8 cellular contexts compared by ENCODE assay signal in the genomic region with DNA sequence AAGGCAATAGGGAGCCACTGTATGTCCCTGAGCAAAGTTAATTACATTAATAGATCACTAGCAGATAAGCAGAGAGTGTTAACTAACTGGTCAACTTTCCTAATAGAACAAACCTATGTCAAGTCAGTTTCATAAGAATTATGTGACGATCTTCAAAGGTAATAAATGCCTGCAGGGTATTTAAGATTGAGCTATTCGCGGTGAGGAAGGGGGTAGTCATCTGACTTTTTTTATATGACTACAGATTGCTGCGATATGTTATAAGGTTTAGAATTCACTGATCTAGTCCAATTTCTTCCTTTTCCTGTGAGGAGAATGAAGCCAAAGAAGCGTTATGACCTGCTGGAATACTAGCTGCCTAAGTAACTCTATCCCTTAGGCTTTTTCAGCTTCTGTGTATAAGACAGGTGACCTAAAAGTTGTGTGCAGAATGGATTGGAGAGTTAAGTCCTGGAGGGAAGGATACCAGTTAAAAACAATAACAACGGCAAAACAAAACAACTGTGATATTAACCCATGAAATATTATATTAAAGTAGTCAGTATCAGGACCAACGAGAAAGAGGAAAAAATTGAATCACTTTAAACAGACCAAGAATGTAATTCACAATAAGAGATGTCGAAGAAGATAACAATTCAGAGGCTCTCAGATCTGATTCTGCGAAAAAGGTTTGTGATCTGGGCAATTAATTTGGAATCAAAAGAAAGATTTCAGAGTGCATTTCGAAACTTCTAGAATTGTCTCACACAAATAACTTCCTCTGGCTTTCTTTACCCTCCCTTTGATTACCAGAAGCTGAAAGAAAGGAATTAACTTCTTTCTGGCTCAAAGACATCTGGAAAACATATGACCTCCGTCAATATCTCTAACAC. TPM values are rescaled to one million over a fixed set of nuclear protein-coding genes. Genes with fewer than 3 reads are reported as not detected.
DNase-seq lines count a peak whose midpoint lies in the region; ATAC-seq, FAIRE-seq and TF ChIP-seq lines count a peak whose summit lies in the region.

No MANE protein-coding gene starts in this region.

- no peaks in the 10 kb centered on the region for H3K27me3 ChIP-seq in skeletal muscle satellite cell (ENCODE audit: control insufficient read depth, insufficient read depth, low read length)

- H3K9me3 ChIP-seq in HEK293 (ENCODE audit: control insufficient read depth, insufficient read depth, low read depth, low read length) (no peaks in the 10 kb centered on the region), skeletal muscle satellite cell (replicated peaks; ENCODE audit: low read length) (no peaks in the 10 kb centered on the region)

- POLR2A ChIA-PET in HEK293 (lab: Yijun Ruan, JAX) = no interaction called here

- H3K36me3 ChIP-seq in HEK293 (ENCODE audit: control insufficient read depth in 2 of 2, insufficient read depth in 1 of 2, low read length in 2 of 2) = no peaks in the 10 kb centered on the region
- no peaks in the 10 kb centered on the region for H3K36me3 ChIP-seq in skeletal muscle satellite cell (ENCODE audit: insufficient read depth, low read length)

- CTCF ChIA-PET in HEK293 (lab: Yijun Ruan, JAX) = no interaction called here

- no peak for TF ChIP-seq POLR2A in GM12891 (IDR thresholded peaks at IDR 0.05; ENCODE audit: low read depth, low read length)

- ATAC-seq in HG03025 (IDR thresholded peaks at IDR 0.05; ENCODE audit: low FRiP score, unreplicated experiment) = no peak

- no peak overlapping the region for H3K27ac ChIP-seq in HEK293 (ENCODE audit: extremely low read depth, low read depth, low read length)

- peak overlapping the region; percentile 88 for H3K4me2 ChIP-seq in skeletal muscle satellite cell (ENCODE audit: low read length)

- in situ Hi-C loops in SK-MEL-5 (cut with HindIII; ENCODE audit: low pct_unique_long_range_greater_than_20kb, low sequenced_read_pairs) = no loop called here

- H3K4me3 ChIP-seq in HEK293 (ENCODE audit: low read depth, low read length) (peak overlapping the region; percentile 38), fibroblast of the aortic adventitia (ENCODE audit: low read depth, low read length) (peak overlapping the region; percentile 64), skeletal muscle satellite cell (ENCODE audit: low read length) (peak overlapping the region; percentile 69)

- TF ChIP-seq CTCF in HEK293 (tag by site-specific recombination; IDR thresholded peaks at IDR 0.05) = no peak
- no peak for TF ChIP-seq CTCF in fibroblast of the aortic adventitia (IDR thresholded peaks at IDR 0.05; ENCODE audit: insufficient read depth, low read length)

- H3K9ac ChIP-seq in skeletal muscle satellite cell (ENCODE audit: low read depth, low read length) = peak overlapping the region; percentile 79

- peak; percentile 64 for FAIRE-seq in GM12891 (lab: Jason Lieb, UNC)

- H3K4me1 ChIP-seq in HEK293 (ENCODE audit: control insufficient read depth, insufficient read depth, low read length) = no peaks in the 10 kb centered on the region
- peaks cover 12% of the 10 kb centered on the region for H3K4me1 ChIP-seq in skeletal muscle satellite cell (ENCODE audit: control insufficient read depth, insufficient read depth, low read length)

- DNase-seq in GM12891 (ENCODE audit: insufficient read length, low spot score) (no peak), SK-MEL-5 (ENCODE audit: low read depth, low spot score) (peak; percentile 0), fibroblast of the aortic adventitia (ENCODE audit: low read depth) (peak; percentile 31), NCI-H524 treated with DMSO at 0.1 percent for 48 hours (lab: John Stamatoyannopoulos, UW) (no peak)
- DNase-seq in stimulated activated CD4-positive, alpha-beta T cell treated with anti-CD3 and anti-CD28 coated beads, Interleukin-12 subunit alpha, Interleukin-12 subunit beta, amount 100 ng/mL, for 4 hours = no peak

TF ChIP-seq in GM12891, 5 proteins besides CTCF, POLR2A, EP300 and RAD21:
- no peak for TF ChIP-seq POLR2AphosphoS5 (IDR thresholded peaks at IDR 0.05; ENCODE audit: low read depth, low read length)

TF ChIP-seq in HEK293, 187 proteins besides CTCF, POLR2A, EP300 and RAD21:
- TF ChIP-seq ZNF335 (tag by site-specific recombination; conservative IDR thresholded peaks at IDR 0.05) (no peak), ZNF169 (tag by site-specific recombination; IDR thresholded peaks at IDR 0.05) (no peak), ZNF529 (tag by site-specific recombination; IDR thresholded peaks at IDR 0.05; ENCODE audit: insufficient replicate concordance) (no peak), KLF16 (tag by site-specific recombination; IDR thresholded peaks at IDR 0.05) (no peak), SP2 (tag by site-specific recombination; IDR thresholded peaks at IDR 0.05) (no peak), ZSCAN18 (tag by site-specific recombination; IDR thresholded peaks at IDR 0.05) (no peak), ZNF571 (tag by site-specific recombination; IDR thresholded peaks at IDR 0.05) (no peak), GFI1B (tag by site-specific recombination; IDR thresholded peaks at IDR 0.05) (no peak), KLF7 (tag by site-specific recombination; IDR thresholded peaks at IDR 0.05; ENCODE audit: borderline replicate concordance) (no peak)
- TF ChIP-seq, protein P1, sequence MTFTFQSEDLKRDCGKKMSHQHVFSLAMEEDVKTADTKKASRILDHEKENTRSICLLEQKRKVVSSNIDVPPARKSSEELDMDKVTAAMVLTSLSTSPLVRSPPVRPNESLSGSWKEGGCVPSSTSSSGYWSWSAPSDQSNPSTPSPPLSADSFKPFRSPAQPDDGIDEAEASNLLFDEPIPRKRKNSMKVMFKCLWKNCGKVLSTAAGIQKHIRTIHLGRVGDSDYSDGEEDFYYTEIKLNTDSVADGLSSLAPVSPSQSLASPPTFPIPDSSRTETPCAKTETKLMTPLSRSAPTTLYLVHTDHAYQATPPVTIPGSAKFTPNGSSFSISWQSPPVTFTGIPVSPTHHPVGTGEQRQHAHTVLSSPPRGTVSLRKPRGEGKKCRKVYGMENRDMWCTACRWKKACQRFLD (tag by site-specific recombination; IDR thresholded peaks at IDR 0.05) = no peak

RNA-seq across cellular contexts. Expression of gene CASP4, which starts 0.6 kb away (rescaled TPM):
- polyA plus RNA-seq in GM12891 (2012; ENCODE audit: low read depth, missing spikeins) = 68.7 TPM
- total RNA-seq in SK-MEL-5 (2014; rRNA removed; shearing (Covaris generic)) = 91.5 and 96.1 TPM in 2 replicates
- polyA plus RNA-seq in SK-MEL-5 (2015; cell fraction: cytosol; rRNA removed) = 53.2 and 54.5 TPM in 2 replicates
- 45.0 and 56.7 TPM in 2 replicates for polyA plus RNA-seq in SK-MEL-5 (2015; cell fraction: nucleus; rRNA removed)
- total RNA-seq in fibroblast of the aortic adventitia (ENCODE audit: low replicate concordance) = 158 and 245 TPM in 2 replicates
- total RNA-seq in skeletal muscle satellite cell (2012; rRNA removed) = 130 and 169 TPM in 2 replicates

RNA-seq across cellular contexts. Expression of gene CASP5, which starts 55.2 kb away (rescaled TPM):
- not detected for polyA plus RNA-seq in GM12891 (2012; ENCODE audit: low read depth, missing spikeins)
- not detected in 2 replicates for total RNA-seq in SK-MEL-5 (2014; rRNA removed; shearing (Covaris generic))
- polyA plus RNA-seq in SK-MEL-5 (2015; cell fraction: cytosol; rRNA removed) = not detected in 2 replicates
- not detected in 2 replicates for polyA plus RNA-seq in SK-MEL-5 (2015; cell fraction: nucleus; rRNA removed)
- not detected in 2 replicates for total RNA-seq in fibroblast of the aortic adventitia (ENCODE audit: low replicate concordance)
- total RNA-seq in skeletal muscle satellite cell (2012; rRNA removed) = not detected in 2 replicates

Comparison
In these comparisons a context has a peak if more than half of its experiments do, and no peak if none do; other contexts are left out.
1. DNase-seq: peak in SK-MEL-5 (single experiment) and fibroblast of the aortic adventitia (single experiment); none in GM12891 (single experiment), stimulated activated CD4-positive, alpha-beta T cell treated with anti-CD3 and anti-CD28 coated beads, Interleukin-12 subunit alpha, Interleukin-12 subunit beta, amount 100 ng/mL, for 4 hours (single experiment) and NCI-H524 treated with DMSO at 0.1 percent for 48 hours (single experiment).
2. Peak in every context shown above with its lines, with median percentiles within 50 percentile points of each other: H3K4me3 ChIP-seq.